ENCODE assay signal across 1 cellular context in genomic region chr1:155037851-155038441, GRCh38.
TF ChIP-seq lines count a peak whose summit lies in the region.

No MANE protein-coding gene starts in this region.

TF ChIP-seq in HEK293, 187 proteins besides CTCF, POLR2A, EP300 and RAD21:
- TF ChIP-seq ZNF548 (tag by site-specific recombination; IDR thresholded peaks at IDR 0.05) (no peak), KLF10 (tag by site-specific recombination; IDR thresholded peaks at IDR 0.05) (no peak), ZFHX2 (tag by site-specific recombination; conservative IDR thresholded peaks at IDR 0.05) (peak; percentile 64), ZNF19 (tag by site-specific recombination; IDR thresholded peaks at IDR 0.05; ENCODE audit: low read depth) (no peak), EGR2 (tag by site-specific recombination; IDR thresholded peaks at IDR 0.05; ENCODE audit: low read depth) (peak; percentile 63), ZNF514 (tag by site-specific recombination; IDR thresholded peaks at IDR 0.05) (no peak)
